Comparison of ENCODE assay signal across 18 cellular contexts in the genomic region with DNA sequence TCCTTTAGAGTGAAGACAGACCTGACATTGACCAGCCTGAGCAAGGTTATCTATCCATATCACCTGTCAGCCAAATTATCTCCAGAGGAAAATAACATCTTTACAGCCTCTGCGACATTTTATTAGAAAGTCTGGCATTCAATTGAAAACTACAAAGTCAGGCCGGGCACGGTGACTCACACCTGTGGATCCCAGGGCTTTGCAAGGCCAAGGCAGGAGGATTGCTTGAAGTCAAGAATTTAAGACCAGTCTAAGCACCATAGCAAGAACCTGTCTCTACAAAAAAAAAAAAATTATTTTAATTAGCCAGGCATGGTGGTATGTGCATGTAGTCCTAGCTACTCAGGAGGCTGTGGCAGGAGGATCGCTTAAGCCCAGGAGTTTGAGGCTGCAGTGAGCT.
"Had no signal": no experiment of that assay in that cellular context is flagged by ENCODE, and none has a peak within 500 bp of the region (broad histone marks: within the 10 kb centered on the region; RNA-seq: fewer than 3 reads in every experiment).

No MANE protein-coding gene starts in this region.

- H3K27ac ChIP-seq: ascending aorta, cardiac muscle cell, VCaP had no signal

- H3K36me3 ChIP-seq: ascending aorta, cardiac muscle cell had no signal

- H3K27me3 ChIP-seq: ascending aorta had no signal

- H3K4me3 ChIP-seq: ascending aorta, cardiac muscle cell had no signal

- H3K4me1 ChIP-seq: ascending aorta had no signal

- DNase-seq: activated B cell treated with CpG ODN at 0.5 μM for 24 hours; activated CD4-positive, alpha-beta T cell treated with anti-CD3 and anti-CD28 coated beads, Interleukin-2, amount 50 U/mL, for 1 hour; activated CD4-positive, alpha-beta T cell treated with anti-CD3 and anti-CD28 coated beads, Interleukin-2, amount 50 U/mL, for 4 hours; activated CD4-positive, CD25-positive, alpha-beta regulatory T cell treated with anti-CD3 and anti-CD28 coated beads, Interleukin-2, amount 50 U/mL, for 72 hours; activated CD8-positive, alpha-beta memory T cell treated with anti-CD3 and anti-CD28 coated beads, Interleukin-2, amount 50 U/mL, for 4 hours; activated effector memory CD4-positive, alpha-beta T cell treated with anti-CD3 and anti-CD28 coated beads, Interleukin-2, amount 50 U/mL, for 16 hours; activated gamma-delta T cell treated with Interleukin-2 at 50 U/mL for 16 hours; activated naive CD4-positive, alpha-beta T cell treated with Interleukin-2 at 50 U/mL for 16 hours; activated naive CD8-positive, alpha-beta T cell treated with anti-CD3 and anti-CD28 coated beads, Interleukin-2, amount 10 ng/mL, durations not matched to agents 7 days and 5 days; activated T-cell treated with anti-CD3 and anti-CD28 coated beads for 4 hours; activated T-cell treated with anti-CD3 and anti-CD28 coated beads, Interleukin-2, amount 50 U/mL, for 1 hour; activated T-cell treated with anti-CD3 and anti-CD28 coated beads, Interleukin-2, amount 50 U/mL, for 4 hours; amygdala; cerebellar nuclear complex; T-helper 9 cell had no signal

- H3K9me3 ChIP-seq: ascending aorta had no signal
